10 cellular contexts compared by ENCODE assay signal in the genomic region with DNA sequence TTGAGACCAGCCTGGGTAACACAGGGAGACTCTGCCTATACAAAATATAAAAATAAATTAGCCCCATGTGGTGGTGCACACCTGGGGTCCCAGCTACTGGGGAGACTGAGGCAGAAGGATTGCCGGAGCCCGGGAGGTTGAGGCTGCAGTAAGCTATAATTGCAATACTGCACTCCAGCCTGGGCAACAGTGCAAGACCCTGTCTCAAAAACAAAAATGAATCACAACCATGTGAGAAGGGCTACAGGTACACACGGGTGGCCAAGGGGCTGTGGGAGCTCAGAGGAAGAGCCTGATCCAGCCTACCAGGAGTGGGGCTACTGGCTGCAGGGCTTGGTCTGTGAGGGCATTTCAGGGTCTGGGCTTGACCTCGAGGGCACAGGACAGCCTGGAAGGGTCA. TPM values are rescaled to one million over a fixed set of nuclear protein-coding genes. Genes with fewer than 3 reads are reported as not detected.
DNase-seq lines count a peak whose midpoint lies in the region; ATAC-seq and TF ChIP-seq lines count a peak whose summit lies in the region.
"Had no signal": no experiment of that assay in that cellular context is flagged by ENCODE, and none has a peak within 500 bp of the region (broad histone marks: within the 10 kb centered on the region; RNA-seq: fewer than 3 reads in every experiment).

No MANE protein-coding gene starts in this region.

- H3K9me3 Mint-ChIP-seq in central memory CD8-positive, alpha-beta T cell: no peaks in the 10 kb centered on the region
- H3K9me3 Mint-ChIP-seq in nephron progenitor cell: no peaks in the 10 kb centered on the region

- RAD21 ChIA-PET in HCT116 (lab: Charles Lee; ENCODE audit: low non-redundant PET in 1 of 2, low total read pairs in 2 of 2, uncharacterized antibody in 2 of 2, unreplicated experiment in 2 of 2): no interaction called here

- peak overlapping the region; percentile 64 for H3K4me3 Mint-ChIP-seq in central memory CD8-positive, alpha-beta T cell
- peak overlapping the region; percentile 15 for H3K4me3 Mint-ChIP-seq in nephron progenitor cell

- POLR2A ChIA-PET in A673 (lab: Charles Lee; ENCODE audit: low non-redundant PET): no interaction called here
- POLR2A ChIA-PET in HCT116 (lab: Charles Lee): interaction anchor here (2.2 to 2.6 kb wide), 2 partner anchors 10 to 21 kb away, joined by 4 to 14 read pairs; no protein-coding TSS in a partner anchor

- H3K9me2 ChIP-seq in HCT116 (ENCODE audit: insufficient read depth): no peaks in the 10 kb centered on the region

- CTCF ChIA-PET in A673 (lab: Charles Lee) (no interaction called here), HCT116 (lab: Charles Lee) (interaction anchor here (1.1 kb wide), 1 partner anchor 178 kb away, joined by 5 read pairs; the partner anchor contains the start of gene TOR2A)

- H3K36me3 Mint-ChIP-seq in central memory CD8-positive, alpha-beta T cell (ENCODE audit: insufficient read depth): no peaks in the 10 kb centered on the region
- no peaks in the 10 kb centered on the region for H3K36me3 Mint-ChIP-seq in nephron progenitor cell (ENCODE audit: low read depth)

- no peak for TF ChIP-seq RAD21 in HCT116 (IDR thresholded peaks at IDR 0.05; ENCODE audit: low read depth)

- H3K27me3 Mint-ChIP-seq in central memory CD8-positive, alpha-beta T cell: no peaks in the 10 kb centered on the region
- peaks cover 3% of the 10 kb centered on the region for H3K27me3 Mint-ChIP-seq in nephron progenitor cell (ENCODE audit: low read depth, poor library complexity)

- peak overlapping the region; percentile 80 for H3K27ac ChIP-seq in A673 (ENCODE audit: low read depth, low read length, poor library complexity, severe bottlenecking)
- peak overlapping the region; percentile 79 for H3K27ac ChIP-seq in HCT116 (ENCODE audit: low read depth, low read length)
- H3K27ac ChIP-seq in WERI-Rb-1: no peak overlapping the region

- no peak overlapping the region for H2AFZ ChIP-seq in HCT116 (ENCODE audit: low read depth, low read length, poor library complexity, severe bottlenecking)

- no peaks in the 10 kb centered on the region for H3K27me3 ChIP-seq in A673 (replicated peaks; ENCODE audit: insufficient read depth, low read depth, low read length, poor library complexity)
- H3K27me3 ChIP-seq in HCT116 (ENCODE audit: insufficient read depth, low read length): no peaks in the 10 kb centered on the region
- no peaks in the 10 kb centered on the region for H3K27me3 ChIP-seq in WERI-Rb-1 (ENCODE audit: insufficient read depth, low read depth, severe bottlenecking)
- H3K27me3 ChIP-seq: ovary had no signal

- DNase-seq in A673 (ENCODE audit: low spot score) (no peak), HCT116 (ENCODE audit: low read depth, low spot score) (no peak), nephron progenitor cell (no peak), WERI-Rb-1 (no peak)
- no peak for DNase-seq in central memory CD8-positive, alpha-beta T cell (ENCODE audit: low spot score in 2 of 2)
- DNase-seq: NCI-H1930 had no signal

- peaks cover 98% of the 10 kb centered on the region for H3K79me2 ChIP-seq in HCT116 (ENCODE audit: insufficient read depth, low read length)

- H3K4me1 Mint-ChIP-seq in central memory CD8-positive, alpha-beta T cell: peaks cover 57% of the 10 kb centered on the region
- peaks cover 70% of the 10 kb centered on the region for H3K4me1 Mint-ChIP-seq in nephron progenitor cell

- BruUV-seq in A673 (replicated peaks; lab: Mats Ljungman, UMichigan) (no TSS peak), HCT116 (replicated peaks; lab: Mats Ljungman, UMichigan) (no TSS peak)

- peak overlapping the region; percentile 65 for H3K4me2 ChIP-seq in HCT116 (ENCODE audit: low read length)

- H3K4me3 ChIP-seq in A673 (ENCODE audit: low read depth, low read length, poor library complexity, severe bottlenecking): no peak overlapping the region
- H3K4me3 ChIP-seq in HCT116 (replicated peaks in 1 of 2; ENCODE audit: low read depth in 1 of 2, low read length in 2 of 2): no peak overlapping the region
- no peak overlapping the region for H3K4me3 ChIP-seq in WERI-Rb-1 (ENCODE audit: low read depth, low read length)
- H3K4me3 ChIP-seq: ovary had no signal

- peak overlapping the region; percentile 32; the same call in 1 of the 2 replicates for H3K9ac ChIP-seq in HCT116 (ENCODE audit: low read length)

- H3K27ac Mint-ChIP-seq in central memory CD8-positive, alpha-beta T cell (ENCODE audit: low read depth): peak overlapping the region; percentile 79
- peak overlapping the region; percentile 97 for H3K27ac Mint-ChIP-seq in nephron progenitor cell

- H3K9me3 ChIP-seq in A673 (ENCODE audit: low read depth, low read length, poor library complexity, severe bottlenecking): no peaks in the 10 kb centered on the region
- no peaks in the 10 kb centered on the region for H3K9me3 ChIP-seq in HCT116 (ENCODE audit: control insufficient read depth in 1 of 2, insufficient read depth in 1 of 2, low read depth in 1 of 2, low read length in 2 of 2)
- H3K9me3 ChIP-seq in WERI-Rb-1 (ENCODE audit: severe bottlenecking): no peaks in the 10 kb centered on the region
- H3K9me3 ChIP-seq: ovary had no signal

- TF ChIP-seq CTCF in A673 (conservative IDR thresholded peaks at IDR 0.05; ENCODE audit: low read depth, low read length) (no peak), HCT116 (IDR thresholded peaks at IDR 0.05 in 2 of 3, conservative IDR thresholded peaks at IDR 0.05 in 1 of 3; ENCODE audit: borderline replicate concordance in 1 of 3, insufficient read depth in 1 of 3, low read depth in 2 of 3, low read length in 2 of 3) (no peak), nephron progenitor cell (IDR thresholded peaks at IDR 0.05) (no peak), WERI-Rb-1 (IDR thresholded peaks at IDR 0.05; ENCODE audit: low read depth, low read length) (no peak)

- H3K4me1 ChIP-seq in A673 (ENCODE audit: insufficient read depth, low read length, poor library complexity, severe bottlenecking) (peaks cover 56% of the 10 kb centered on the region), HCT116 (ENCODE audit: control insufficient read depth in 1 of 2, insufficient read depth in 2 of 2, low read length in 2 of 2) (peaks cover 69 to 81% of the 10 kb centered on the region in 2 experiments)

- TF ChIP-seq POLR2A in HCT116 (IDR thresholded peaks at IDR 0.05; ENCODE audit: borderline replicate concordance, extremely low read depth, insufficient read depth, insufficient read length): no peak

- H3K36me3 ChIP-seq in A673 (ENCODE audit: insufficient read depth, low read length, poor library complexity, severe bottlenecking): no peaks in the 10 kb centered on the region
- peaks cover 2 to 27% of the 10 kb centered on the region in 2 experiments; a peak in 2 of 4 replicates for H3K36me3 ChIP-seq in HCT116 (ENCODE audit: control insufficient read depth in 1 of 2, insufficient read depth in 2 of 2, low read length in 2 of 2)
- H3K36me3 ChIP-seq in WERI-Rb-1: peaks cover 30% of the 10 kb centered on the region
- H3K36me3 ChIP-seq: ovary had no signal

- H4K20me1 ChIP-seq in HCT116 (ENCODE audit: insufficient read depth): no peaks in the 10 kb centered on the region

- ATAC-seq in HCT116: no peak
- ATAC-seq in central memory CD8-positive, alpha-beta T cell (replicated peaks; ENCODE audit: extremely low read depth, poor library complexity, severe bottlenecking): no peak
- no peak for ATAC-seq in GM19397 (IDR thresholded peaks at IDR 0.05; ENCODE audit: unreplicated experiment)
- ATAC-seq in GM18498 (IDR thresholded peaks at IDR 0.05; ENCODE audit: unreplicated experiment): no peak
- no peak for ATAC-seq in GM21526 (IDR thresholded peaks at IDR 0.05; ENCODE audit: low FRiP score, unreplicated experiment)

- intact Hi-C loops in A673 (cut with micrococcal nuclease; ENCODE audit: unreplicated experiment) (no loop called here), HCT116 (cut with micrococcal nuclease) (no loop called here)

TF ChIP-seq in HCT116, 20 proteins besides CTCF, POLR2A, EP300 and RAD21 (continues in another document):
- TF ChIP-seq, protein P1, sequence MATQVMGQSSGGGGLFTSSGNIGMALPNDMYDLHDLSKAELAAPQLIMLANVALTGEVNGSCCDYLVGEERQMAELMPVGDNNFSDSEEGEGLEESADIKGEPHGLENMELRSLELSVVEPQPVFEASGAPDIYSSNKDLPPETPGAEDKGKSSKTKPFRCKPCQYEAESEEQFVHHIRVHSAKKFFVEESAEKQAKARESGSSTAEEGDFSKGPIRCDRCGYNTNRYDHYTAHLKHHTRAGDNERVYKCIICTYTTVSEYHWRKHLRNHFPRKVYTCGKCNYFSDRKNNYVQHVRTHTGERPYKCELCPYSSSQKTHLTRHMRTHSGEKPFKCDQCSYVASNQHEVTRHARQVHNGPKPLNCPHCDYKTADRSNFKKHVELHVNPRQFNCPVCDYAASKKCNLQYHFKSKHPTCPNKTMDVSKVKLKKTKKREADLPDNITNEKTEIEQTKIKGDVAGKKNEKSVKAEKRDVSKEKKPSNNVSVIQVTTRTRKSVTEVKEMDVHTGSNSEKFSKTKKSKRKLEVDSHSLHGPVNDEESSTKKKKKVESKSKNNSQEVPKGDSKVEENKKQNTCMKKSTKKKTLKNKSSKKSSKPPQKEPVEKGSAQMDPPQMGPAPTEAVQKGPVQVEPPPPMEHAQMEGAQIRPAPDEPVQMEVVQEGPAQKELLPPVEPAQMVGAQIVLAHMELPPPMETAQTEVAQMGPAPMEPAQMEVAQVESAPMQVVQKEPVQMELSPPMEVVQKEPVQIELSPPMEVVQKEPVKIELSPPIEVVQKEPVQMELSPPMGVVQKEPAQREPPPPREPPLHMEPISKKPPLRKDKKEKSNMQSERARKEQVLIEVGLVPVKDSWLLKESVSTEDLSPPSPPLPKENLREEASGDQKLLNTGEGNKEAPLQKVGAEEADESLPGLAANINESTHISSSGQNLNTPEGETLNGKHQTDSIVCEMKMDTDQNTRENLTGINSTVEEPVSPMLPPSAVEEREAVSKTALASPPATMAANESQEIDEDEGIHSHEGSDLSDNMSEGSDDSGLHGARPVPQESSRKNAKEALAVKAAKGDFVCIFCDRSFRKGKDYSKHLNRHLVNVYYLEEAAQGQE (IDR thresholded peaks at IDR 0.05; ENCODE audit: low read depth): no peak
- TF ChIP-seq SP1 (IDR thresholded peaks at IDR 0.05; ENCODE audit: low read depth) (no peak), MAX (IDR thresholded peaks at IDR 0.05) (no peak), FOSL1 (IDR thresholded peaks at IDR 0.05; ENCODE audit: low read depth) (no peak), ELF1 (IDR thresholded peaks at IDR 0.05; ENCODE audit: borderline replicate concordance, low read depth) (no peak)

RNA-seq across cellular contexts. Expression of gene STXBP1, which starts 55.2 kb away (rescaled TPM):
- total RNA-seq in A673 (2021): 10.9 and 12.6 TPM in 2 replicates
- 40.6 TPM for total RNA-seq in HCT116 (2021; ENCODE audit: unreplicated experiment)
- polyA plus RNA-seq in HCT116 (2012): 31.8 and 33.3 TPM in 2 replicates
